11 cellular contexts compared by ENCODE assay signal in genomic region chr14:59337151-59337611, GRCh38.
DNase-seq lines count a peak whose midpoint lies in the region; ATAC-seq and TF ChIP-seq lines count a peak whose summit lies in the region.
"Had no signal": no experiment of that assay in that cellular context is flagged by ENCODE, and none has a peak within 500 bp of the region (broad histone marks: within the 10 kb centered on the region; RNA-seq: fewer than 3 reads in every experiment).

No MANE protein-coding gene starts in this region.

- peaks cover 30% of the 10 kb centered on the region for H3K4me1 Mint-ChIP-seq in dendritic cell treated with granulocyte-macrophage colony-stimulating factor and Interleukin-4, amounts not matched to agents 40 ng/mL and 50 ng/mL, for 4 days (ENCODE audit: low read depth)
- H3K4me1 Mint-ChIP-seq: memory B cell had no signal

- H3K36me3 Mint-ChIP-seq in dendritic cell treated with granulocyte-macrophage colony-stimulating factor and Interleukin-4, amounts not matched to agents 40 ng/mL and 50 ng/mL, for 4 days (ENCODE audit: low read depth) = peaks cover 27% of the 10 kb centered on the region

- intact Hi-C loops in dendritic cell treated with granulocyte-macrophage colony-stimulating factor and Interleukin-4, amounts not matched to agents 40 ng/mL and 50 ng/mL, for 4 days (cut with micrococcal nuclease) = no loop called here
- intact Hi-C loops in left lung (cut with DNase I) = no loop called here

- no peaks in the 10 kb centered on the region for H3K27me3 ChIP-seq in left lung
- no peaks in the 10 kb centered on the region for H3K27me3 ChIP-seq in smooth muscle cell (ENCODE audit: low read depth)

- H3K27ac ChIP-seq in left lung = peak overlapping the region; percentile 72 to 76
- H3K27ac ChIP-seq in smooth muscle cell (ENCODE audit: low read depth) = peak overlapping the region; percentile 67

- peaks cover 3% of the 10 kb centered on the region for H3F3A ChIP-seq in smooth muscle cell (ENCODE audit: low read depth)

- H3K27me3 Mint-ChIP-seq in dendritic cell treated with granulocyte-macrophage colony-stimulating factor and Interleukin-4, amounts not matched to agents 40 ng/mL and 50 ng/mL, for 4 days = no peaks in the 10 kb centered on the region
- H3K27me3 Mint-ChIP-seq: activated CD4-positive, alpha-beta memory T cell treated with anti-CD3 and anti-CD28 coated beads for 36 hours; memory B cell had no signal

- peak in 1 of 2 donors; percentile 59 for DNase-seq in left lung
- no peak for DNase-seq in smooth muscle cell (lab: John Stamatoyannopoulos, UW; ENCODE audit: unreplicated experiment)
- DNase-seq in Kasumi-1 (lab: John Stamatoyannopoulos, UW) = no peak
- no peak for DNase-seq in GM13976 (ENCODE audit: low spot score)
- DNase-seq in GM19238 (ENCODE audit: insufficient read length, low spot score) = no peak
- DNase-seq: activated CD4-positive, alpha-beta memory T cell treated with anti-CD3 and anti-CD28 coated beads for 36 hours; NCI-H1417 treated with DMSO at 0.1 percent for 48 hours had no signal

- TF ChIP-seq CTCF in left lung (IDR thresholded peaks at IDR 0.05) = no peak
- no peak for TF ChIP-seq CTCF in smooth muscle cell (IDR thresholded peaks at IDR 0.05; ENCODE audit: borderline replicate concordance, insufficient read depth, poor library complexity, severe bottlenecking)
- TF ChIP-seq CTCF in GM13976 (IDR thresholded peaks at IDR 0.05; ENCODE audit: borderline replicate concordance, control extremely low read depth, extremely low read depth, insufficient read depth, missing control alignments) = no peak

- H3K9ac ChIP-seq in smooth muscle cell (ENCODE audit: low read depth) = peak overlapping the region; percentile 22

- H3K36me3 ChIP-seq in left lung = peaks cover 0 to 5% of the 10 kb centered on the region in 2 donors
- no peaks in the 10 kb centered on the region for H3K36me3 ChIP-seq in smooth muscle cell (ENCODE audit: low read depth)

- peak overlapping the region; percentile 64 for H3K27ac Mint-ChIP-seq in dendritic cell treated with granulocyte-macrophage colony-stimulating factor and Interleukin-4, amounts not matched to agents 40 ng/mL and 50 ng/mL, for 4 days
- H3K27ac Mint-ChIP-seq: activated CD4-positive, alpha-beta memory T cell treated with anti-CD3 and anti-CD28 coated beads for 36 hours; memory B cell had no signal

- no peak for TF ChIP-seq RAD21 in Ishikawa (IDR thresholded peaks at IDR 0.05; ENCODE audit: low read depth)

- 50% methylated on average over 4 of the region's 4 CpGs for WGBS in smooth muscle cell (ENCODE audit: low lambda C conversion rate)

- H3K4me3 ChIP-seq in left lung (no peak overlapping the region), smooth muscle cell (no peak overlapping the region)

- in situ Hi-C loops in GM13976 (cut with MboI; ENCODE audit: low sequenced_read_pairs, unreplicated experiment) = no loop called here

- peak; percentile 59; the same call in 1 of the 2 replicates for TF ChIP-seq EP300 in Ishikawa (IDR thresholded peaks at IDR 0.05; ENCODE audit: borderline replicate concordance)

- H3K4me3 Mint-ChIP-seq in dendritic cell treated with granulocyte-macrophage colony-stimulating factor and Interleukin-4, amounts not matched to agents 40 ng/mL and 50 ng/mL, for 4 days = no peak overlapping the region
- H3K4me3 Mint-ChIP-seq: activated CD4-positive, alpha-beta memory T cell treated with anti-CD3 and anti-CD28 coated beads for 36 hours; memory B cell had no signal

- H2AFZ ChIP-seq in smooth muscle cell (ENCODE audit: low read depth) = no peak overlapping the region

- H3K9me3 ChIP-seq in left lung (no peaks in the 10 kb centered on the region), smooth muscle cell (replicated peaks; ENCODE audit: low read depth) (no peaks in the 10 kb centered on the region)

- no peaks in the 10 kb centered on the region for H3K79me2 ChIP-seq in smooth muscle cell (ENCODE audit: low read depth)

- no peaks in the 10 kb centered on the region for H4K20me1 ChIP-seq in smooth muscle cell (ENCODE audit: low read depth)

- no peaks in the 10 kb centered on the region for H3K9me3 Mint-ChIP-seq in dendritic cell treated with granulocyte-macrophage colony-stimulating factor and Interleukin-4, amounts not matched to agents 40 ng/mL and 50 ng/mL, for 4 days
- H3K9me3 Mint-ChIP-seq: activated CD4-positive, alpha-beta memory T cell treated with anti-CD3 and anti-CD28 coated beads for 36 hours; memory B cell had no signal

- ATAC-seq in left lung (peak; percentile 20), GM18870 (IDR thresholded peaks at IDR 0.05; ENCODE audit: unreplicated experiment) (no peak)

- peak overlapping the region; percentile 33 for H3K4me2 ChIP-seq in smooth muscle cell

- peaks cover 30 to 51% of the 10 kb centered on the region in 2 donors for H3K4me1 ChIP-seq in left lung
- peaks cover 38% of the 10 kb centered on the region for H3K4me1 ChIP-seq in smooth muscle cell (ENCODE audit: low read depth)

TF ChIP-seq in Ishikawa, 13 proteins besides CTCF, POLR2A, EP300 and RAD21:
- TF ChIP-seq, protein P1, sequence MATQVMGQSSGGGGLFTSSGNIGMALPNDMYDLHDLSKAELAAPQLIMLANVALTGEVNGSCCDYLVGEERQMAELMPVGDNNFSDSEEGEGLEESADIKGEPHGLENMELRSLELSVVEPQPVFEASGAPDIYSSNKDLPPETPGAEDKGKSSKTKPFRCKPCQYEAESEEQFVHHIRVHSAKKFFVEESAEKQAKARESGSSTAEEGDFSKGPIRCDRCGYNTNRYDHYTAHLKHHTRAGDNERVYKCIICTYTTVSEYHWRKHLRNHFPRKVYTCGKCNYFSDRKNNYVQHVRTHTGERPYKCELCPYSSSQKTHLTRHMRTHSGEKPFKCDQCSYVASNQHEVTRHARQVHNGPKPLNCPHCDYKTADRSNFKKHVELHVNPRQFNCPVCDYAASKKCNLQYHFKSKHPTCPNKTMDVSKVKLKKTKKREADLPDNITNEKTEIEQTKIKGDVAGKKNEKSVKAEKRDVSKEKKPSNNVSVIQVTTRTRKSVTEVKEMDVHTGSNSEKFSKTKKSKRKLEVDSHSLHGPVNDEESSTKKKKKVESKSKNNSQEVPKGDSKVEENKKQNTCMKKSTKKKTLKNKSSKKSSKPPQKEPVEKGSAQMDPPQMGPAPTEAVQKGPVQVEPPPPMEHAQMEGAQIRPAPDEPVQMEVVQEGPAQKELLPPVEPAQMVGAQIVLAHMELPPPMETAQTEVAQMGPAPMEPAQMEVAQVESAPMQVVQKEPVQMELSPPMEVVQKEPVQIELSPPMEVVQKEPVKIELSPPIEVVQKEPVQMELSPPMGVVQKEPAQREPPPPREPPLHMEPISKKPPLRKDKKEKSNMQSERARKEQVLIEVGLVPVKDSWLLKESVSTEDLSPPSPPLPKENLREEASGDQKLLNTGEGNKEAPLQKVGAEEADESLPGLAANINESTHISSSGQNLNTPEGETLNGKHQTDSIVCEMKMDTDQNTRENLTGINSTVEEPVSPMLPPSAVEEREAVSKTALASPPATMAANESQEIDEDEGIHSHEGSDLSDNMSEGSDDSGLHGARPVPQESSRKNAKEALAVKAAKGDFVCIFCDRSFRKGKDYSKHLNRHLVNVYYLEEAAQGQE (IDR thresholded peaks at IDR 0.05; ENCODE audit: low read depth) = no peak
- TF ChIP-seq TEAD4 (IDR thresholded peaks at IDR 0.05) (peak; percentile 63; the same call in 1 of the 2 replicates), EGR1 (IDR thresholded peaks at IDR 0.05) (no peak), CREB1 (IDR thresholded peaks at IDR 0.05; ENCODE audit: low read depth) (no peak), ZBTB7A (IDR thresholded peaks at IDR 0.05; ENCODE audit: low read depth) (no peak), YY1 (IDR thresholded peaks at IDR 0.05; ENCODE audit: low read depth) (no peak), TCF12 (IDR thresholded peaks at IDR 0.05; ENCODE audit: low read depth) (peak; percentile 31; the same call in 1 of the 2 replicates), NFIC (IDR thresholded peaks at IDR 0.05) (peak; percentile 68), USF1 (IDR thresholded peaks at IDR 0.05) (no peak), CEBPB (IDR thresholded peaks at IDR 0.05) (peak; percentile 79), FOXM1 (IDR thresholded peaks at IDR 0.05; ENCODE audit: borderline replicate concordance, low read depth) (peak; percentile 37; the same call in 1 of the 2 replicates)
- TF ChIP-seq, protein P2, sequence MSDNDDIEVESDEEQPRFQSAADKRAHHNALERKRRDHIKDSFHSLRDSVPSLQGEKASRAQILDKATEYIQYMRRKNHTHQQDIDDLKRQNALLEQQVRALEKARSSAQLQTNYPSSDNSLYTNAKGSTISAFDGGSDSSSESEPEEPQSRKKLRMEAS (IDR thresholded peaks at IDR 0.05) = no peak; the same call in 1 of the 2 replicates
